ENCODE assay signal across 9 cellular contexts in the genomic region with DNA sequence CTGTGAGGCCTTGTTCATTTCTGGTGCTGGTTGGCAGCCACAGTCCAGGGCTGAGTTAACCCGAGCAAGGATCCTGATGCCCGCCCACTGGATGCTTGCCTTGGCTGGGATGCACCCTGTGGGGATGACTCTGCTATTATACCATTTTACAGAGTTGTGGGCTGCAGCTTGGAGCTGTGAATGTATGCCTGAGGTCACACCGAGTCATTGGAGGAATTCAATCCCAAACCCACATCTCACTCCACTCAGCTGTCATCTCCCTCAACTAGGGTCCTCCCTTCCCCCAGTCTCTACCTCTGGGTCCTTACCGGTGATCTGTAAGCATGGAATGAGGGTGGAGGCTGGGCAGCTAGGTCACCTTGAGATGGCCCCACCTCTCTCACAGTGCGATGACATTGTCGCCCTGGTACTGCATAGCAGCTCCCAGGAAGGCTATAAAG. TPM values are rescaled to one million over a fixed set of nuclear protein-coding genes. Genes with fewer than 3 reads are reported as not detected.
A peak's percentile ranks its signal among the peaks of the same experiment; 100 is the strongest.
DNase-seq lines count a peak whose midpoint lies in the region; ATAC-seq, FAIRE-seq and TF ChIP-seq lines count a peak whose summit lies in the region.
"Had no signal": no experiment of that assay in that cellular context is flagged by ENCODE, and none has a peak within 500 bp of the region (broad histone marks: within the 10 kb centered on the region; RNA-seq: fewer than 3 reads in every experiment).

No MANE protein-coding gene starts in this region.

- H3K4me3 ChIP-seq in left ventricle myocardium inferior = no peak overlapping the region
- H3K4me3 ChIP-seq: sigmoid colon had no signal

- peaks cover 41% of the 10 kb centered on the region for H3K36me3 ChIP-seq in left ventricle myocardium inferior

- H3K27me3 Mint-ChIP-seq in activated naive CD4-positive, alpha-beta T cell treated with anti-CD3 and anti-CD28 coated beads, Interleukin-2, amount 50 U/mL, for 24 hours = no peaks in the 10 kb centered on the region
- no peaks in the 10 kb centered on the region for H3K27me3 Mint-ChIP-seq in activated naive CD8-positive, alpha-beta T cell

- TF ChIP-seq CTCF in left ventricle myocardium inferior (IDR thresholded peaks at IDR 0.05; ENCODE audit: borderline replicate concordance) (no peak), GM13977 (IDR thresholded peaks at IDR 0.05; ENCODE audit: extremely low read depth, insufficient read depth, missing control alignments) (no peak)

- H3K27ac ChIP-seq in left ventricle myocardium inferior (replicated peaks) = peak overlapping the region; percentile 75
- H3K27ac ChIP-seq: sigmoid colon had no signal

- FAIRE-seq in urothelium cell line (lab: Jason Lieb, UNC) = peak; percentile 55

- no peaks in the 10 kb centered on the region for H3K27me3 ChIP-seq in left ventricle myocardium inferior (ENCODE audit: low read depth)
- H3K27me3 ChIP-seq: sigmoid colon had no signal

- peaks cover 44% of the 10 kb centered on the region for H3K4me1 Mint-ChIP-seq in activated naive CD4-positive, alpha-beta T cell treated with anti-CD3 and anti-CD28 coated beads, Interleukin-2, amount 50 U/mL, for 24 hours
- peaks cover 39% of the 10 kb centered on the region for H3K4me1 Mint-ChIP-seq in activated naive CD8-positive, alpha-beta T cell (ENCODE audit: low read depth)

- DNase-seq in activated naive CD4-positive, alpha-beta T cell treated with anti-CD3 and anti-CD28 coated beads, Interleukin-2, amount 50 U/mL, for 16 hours = no peak
- no peak for DNase-seq in left ventricle myocardium inferior
- peak; percentile 50 for DNase-seq in urothelium cell line (ENCODE audit: low spot score)
- no peak for DNase-seq in NCI-H187 treated with DMSO at 0.1 percent for 48 hours (lab: John Stamatoyannopoulos, UW)
- no peak for DNase-seq in GM13977 (ENCODE audit: low spot score)
- DNase-seq: sigmoid colon had no signal

- no peaks in the 10 kb centered on the region for H3K9me3 ChIP-seq in left ventricle myocardium inferior (replicated peaks)
- H3K9me3 ChIP-seq: sigmoid colon had no signal

- no peak overlapping the region for H3K4me3 Mint-ChIP-seq in activated naive CD4-positive, alpha-beta T cell treated with anti-CD3 and anti-CD28 coated beads, Interleukin-2, amount 50 U/mL, for 24 hours
- no peak overlapping the region for H3K4me3 Mint-ChIP-seq in activated naive CD8-positive, alpha-beta T cell

- peaks cover 2% of the 10 kb centered on the region for H3K36me3 Mint-ChIP-seq in activated naive CD4-positive, alpha-beta T cell treated with anti-CD3 and anti-CD28 coated beads, Interleukin-2, amount 50 U/mL, for 24 hours
- H3K36me3 Mint-ChIP-seq in activated naive CD8-positive, alpha-beta T cell = no peaks in the 10 kb centered on the region

- in situ Hi-C loops in GM13977 (cut with MboI; ENCODE audit: low pct_unique_long_range_greater_than_20kb, low sequenced_read_pairs, unreplicated experiment) = no loop called here

- ATAC-seq in GM19023 (IDR thresholded peaks at IDR 0.05; ENCODE audit: unreplicated experiment) = no peak

- H3K4me1 ChIP-seq in left ventricle myocardium inferior = peaks cover 85% of the 10 kb centered on the region
- H3K4me1 ChIP-seq: sigmoid colon had no signal

- H3K9me3 Mint-ChIP-seq in activated naive CD4-positive, alpha-beta T cell treated with anti-CD3 and anti-CD28 coated beads, Interleukin-2, amount 50 U/mL, for 24 hours = no peaks in the 10 kb centered on the region
- no peaks in the 10 kb centered on the region for H3K9me3 Mint-ChIP-seq in activated naive CD8-positive, alpha-beta T cell (ENCODE audit: low read depth)

- peak overlapping the region; percentile 77 for H3K27ac Mint-ChIP-seq in activated naive CD4-positive, alpha-beta T cell treated with anti-CD3 and anti-CD28 coated beads, Interleukin-2, amount 50 U/mL, for 24 hours
- peak overlapping the region; percentile 78 for H3K27ac Mint-ChIP-seq in activated naive CD8-positive, alpha-beta T cell

- intact Hi-C loops in left ventricle myocardium inferior (cut with micrococcal nuclease) = no loop called here

RNA-seq across cellular contexts. Expression of a gene that starts 22.1 kb away (rescaled TPM):
- 359 TPM for total RNA-seq in left ventricle myocardium inferior

RNA-seq across cellular contexts. Expression of a gene that starts 27.5 kb away (rescaled TPM):
- 16.6 TPM for total RNA-seq in left ventricle myocardium inferior

RNA-seq across cellular contexts. Expression of a gene that starts 35.7 kb away (rescaled TPM):
- 3.9 TPM for total RNA-seq in left ventricle myocardium inferior
